1 cellular context compared by ENCODE assay signal in the genomic region with DNA sequence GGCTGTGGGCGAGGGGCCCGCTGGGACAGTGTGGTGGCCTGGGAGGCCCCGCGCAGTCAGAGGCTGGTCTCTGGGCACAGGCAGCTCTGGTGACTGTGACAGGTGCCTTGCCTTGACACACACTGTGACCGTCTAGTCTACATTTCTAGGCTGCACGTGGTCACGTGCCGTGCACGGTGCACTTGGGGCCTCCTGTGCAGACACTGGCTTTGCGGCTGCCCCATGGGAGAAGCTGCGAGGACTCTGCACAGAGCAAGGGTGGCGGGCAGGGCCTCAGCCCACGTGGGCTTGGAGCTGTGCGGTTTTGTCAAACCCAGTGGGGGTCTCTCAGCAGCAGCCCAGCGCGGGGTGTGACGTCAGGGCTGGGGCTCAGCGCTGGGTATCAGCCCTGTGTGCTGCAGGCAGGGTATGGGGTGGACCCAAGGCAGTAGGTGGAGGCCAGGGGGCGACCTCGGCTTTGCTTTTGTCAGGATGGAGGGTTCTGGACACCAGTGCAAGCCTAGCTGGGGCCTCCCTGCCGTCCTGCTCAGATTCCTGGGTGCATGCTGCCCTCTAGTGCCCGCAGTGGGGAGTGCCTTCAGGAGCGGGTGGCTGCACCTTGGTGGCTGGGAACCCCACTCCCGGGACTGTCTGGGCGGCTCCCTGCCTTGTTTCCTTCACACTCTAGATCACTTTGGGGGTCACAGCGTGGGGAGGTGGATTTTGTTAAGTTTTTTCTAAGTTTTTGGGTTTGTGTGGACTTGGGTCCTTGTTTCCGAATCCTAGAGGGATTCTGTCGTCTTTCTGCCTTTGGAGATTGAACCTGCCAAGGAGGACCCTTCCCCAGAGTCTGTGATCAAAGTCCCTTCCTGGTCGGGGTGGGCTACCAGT.
TF ChIP-seq lines count a peak whose summit lies in the region.

No MANE protein-coding gene starts in this region.

TF ChIP-seq in HepG2, 621 proteins besides CTCF, POLR2A, EP300 and RAD21 (continued from another document and continues in another):
- TF ChIP-seq ZNF496 (CRISPR knock-in tag; IDR thresholded peaks at IDR 0.05; ENCODE audit: insufficient replicate concordance): no peak
- no peak for TF ChIP-seq TERF1 (CRISPR knock-in tag; IDR thresholded peaks at IDR 0.05)
- TF ChIP-seq, protein P1, sequence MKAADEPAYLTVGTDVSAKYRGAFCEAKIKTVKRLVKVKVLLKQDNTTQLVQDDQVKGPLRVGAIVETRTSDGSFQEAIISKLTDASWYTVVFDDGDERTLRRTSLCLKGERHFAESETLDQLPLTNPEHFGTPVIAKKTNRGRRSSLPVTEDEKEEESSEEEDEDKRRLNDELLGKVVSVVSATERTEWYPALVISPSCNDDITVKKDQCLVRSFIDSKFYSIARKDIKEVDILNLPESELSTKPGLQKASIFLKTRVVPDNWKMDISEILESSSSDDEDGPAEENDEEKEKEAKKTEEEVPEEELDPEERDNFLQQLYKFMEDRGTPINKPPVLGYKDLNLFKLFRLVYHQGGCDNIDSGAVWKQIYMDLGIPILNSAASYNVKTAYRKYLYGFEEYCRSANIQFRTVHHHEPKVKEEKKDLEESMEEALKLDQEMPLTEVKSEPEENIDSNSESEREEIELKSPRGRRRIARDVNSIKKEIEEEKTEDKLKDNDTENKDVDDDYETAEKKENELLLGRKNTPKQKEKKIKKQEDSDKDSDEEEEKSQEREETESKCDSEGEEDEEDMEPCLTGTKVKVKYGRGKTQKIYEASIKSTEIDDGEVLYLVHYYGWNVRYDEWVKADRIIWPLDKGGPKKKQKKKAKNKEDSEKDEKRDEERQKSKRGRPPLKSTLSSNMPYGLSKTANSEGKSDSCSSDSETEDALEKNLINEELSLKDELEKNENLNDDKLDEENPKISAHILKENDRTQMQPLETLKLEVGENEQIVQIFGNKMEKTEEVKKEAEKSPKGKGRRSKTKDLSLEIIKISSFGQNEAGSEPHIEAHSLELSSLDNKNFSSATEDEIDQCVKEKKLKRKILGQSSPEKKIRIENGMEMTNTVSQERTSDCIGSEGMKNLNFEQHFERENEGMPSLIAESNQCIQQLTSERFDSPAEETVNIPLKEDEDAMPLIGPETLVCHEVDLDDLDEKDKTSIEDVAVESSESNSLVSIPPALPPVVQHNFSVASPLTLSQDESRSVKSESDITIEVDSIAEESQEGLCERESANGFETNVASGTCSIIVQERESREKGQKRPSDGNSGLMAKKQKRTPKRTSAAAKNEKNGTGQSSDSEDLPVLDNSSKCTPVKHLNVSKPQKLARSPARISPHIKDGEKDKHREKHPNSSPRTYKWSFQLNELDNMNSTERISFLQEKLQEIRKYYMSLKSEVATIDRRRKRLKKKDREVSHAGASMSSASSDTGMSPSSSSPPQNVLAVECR (CRISPR knock-in tag; IDR thresholded peaks at IDR 0.05; ENCODE audit: borderline replicate concordance): peak; percentile 51
- TF ChIP-seq CREB1 (IDR thresholded peaks at IDR 0.05): peak; percentile 78
- no peak for TF ChIP-seq CREB1 (CRISPR knock-in tag; IDR thresholded peaks at IDR 0.05)
- TF ChIP-seq ZNF619 (CRISPR knock-in tag; IDR thresholded peaks at IDR 0.05): peak; percentile 79
- TF ChIP-seq, protein P2, sequence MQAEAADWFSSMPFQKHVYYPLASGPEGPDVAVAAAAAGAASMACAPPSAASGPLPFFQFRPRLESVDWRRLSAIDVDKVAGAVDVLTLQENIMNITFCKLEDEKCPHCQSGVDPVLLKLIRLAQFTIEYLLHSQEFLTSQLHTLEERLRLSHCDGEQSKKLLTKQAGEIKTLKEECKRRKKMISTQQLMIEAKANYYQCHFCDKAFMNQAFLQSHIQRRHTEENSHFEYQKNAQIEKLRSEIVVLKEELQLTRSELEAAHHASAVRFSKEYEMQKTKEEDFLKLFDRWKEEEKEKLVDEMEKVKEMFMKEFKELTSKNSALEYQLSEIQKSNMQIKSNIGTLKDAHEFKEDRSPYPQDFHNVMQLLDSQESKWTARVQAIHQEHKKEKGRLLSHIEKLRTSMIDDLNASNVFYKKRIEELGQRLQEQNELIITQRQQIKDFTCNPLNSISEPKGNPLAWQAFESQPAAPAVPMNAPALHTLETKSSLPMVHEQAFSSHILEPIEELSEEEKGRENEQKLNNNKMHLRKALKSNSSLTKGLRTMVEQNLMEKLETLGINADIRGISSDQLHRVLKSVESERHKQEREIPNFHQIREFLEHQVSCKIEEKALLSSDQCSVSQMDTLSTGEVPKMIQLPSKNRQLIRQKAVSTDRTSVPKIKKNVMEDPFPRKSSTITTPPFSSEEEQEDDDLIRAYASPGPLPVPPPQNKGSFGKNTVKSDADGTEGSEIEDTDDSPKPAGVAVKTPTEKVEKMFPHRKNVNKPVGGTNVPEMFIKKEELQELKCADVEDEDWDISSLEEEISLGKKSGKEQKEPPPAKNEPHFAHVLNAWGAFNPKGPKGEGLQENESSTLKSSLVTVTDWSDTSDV (CRISPR knock-in tag; IDR thresholded peaks at IDR 0.05): no peak
- no peak for TF ChIP-seq ISL2 (CRISPR knock-in tag; IDR thresholded peaks at IDR 0.05)
- TF ChIP-seq TRAFD1 (CRISPR knock-in tag; IDR thresholded peaks at IDR 0.05; ENCODE audit: borderline replicate concordance): peak; percentile 76; the same call in 1 of the 2 replicates
- no peak for TF ChIP-seq SATB2 (CRISPR knock-in tag; IDR thresholded peaks at IDR 0.05)
- peak; percentile 32; the same call in 1 of the 2 replicates for TF ChIP-seq ZBTB4 (CRISPR knock-in tag; IDR thresholded peaks at IDR 0.05; ENCODE audit: borderline replicate concordance)
- TF ChIP-seq ATF7 (IDR thresholded peaks at IDR 0.05): no peak
- no peak for TF ChIP-seq ATF7 (CRISPR knock-in tag; IDR thresholded peaks at IDR 0.05)
- TF ChIP-seq SIX4 (CRISPR knock-in tag; IDR thresholded peaks at IDR 0.05): no peak
- no peak for TF ChIP-seq ZNF660 (CRISPR knock-in tag; IDR thresholded peaks at IDR 0.05; ENCODE audit: borderline replicate concordance, low read depth)
- no peak for TF ChIP-seq ZNF550 (CRISPR knock-in tag; IDR thresholded peaks at IDR 0.05; ENCODE audit: borderline replicate concordance)
- TF ChIP-seq, protein P3, sequence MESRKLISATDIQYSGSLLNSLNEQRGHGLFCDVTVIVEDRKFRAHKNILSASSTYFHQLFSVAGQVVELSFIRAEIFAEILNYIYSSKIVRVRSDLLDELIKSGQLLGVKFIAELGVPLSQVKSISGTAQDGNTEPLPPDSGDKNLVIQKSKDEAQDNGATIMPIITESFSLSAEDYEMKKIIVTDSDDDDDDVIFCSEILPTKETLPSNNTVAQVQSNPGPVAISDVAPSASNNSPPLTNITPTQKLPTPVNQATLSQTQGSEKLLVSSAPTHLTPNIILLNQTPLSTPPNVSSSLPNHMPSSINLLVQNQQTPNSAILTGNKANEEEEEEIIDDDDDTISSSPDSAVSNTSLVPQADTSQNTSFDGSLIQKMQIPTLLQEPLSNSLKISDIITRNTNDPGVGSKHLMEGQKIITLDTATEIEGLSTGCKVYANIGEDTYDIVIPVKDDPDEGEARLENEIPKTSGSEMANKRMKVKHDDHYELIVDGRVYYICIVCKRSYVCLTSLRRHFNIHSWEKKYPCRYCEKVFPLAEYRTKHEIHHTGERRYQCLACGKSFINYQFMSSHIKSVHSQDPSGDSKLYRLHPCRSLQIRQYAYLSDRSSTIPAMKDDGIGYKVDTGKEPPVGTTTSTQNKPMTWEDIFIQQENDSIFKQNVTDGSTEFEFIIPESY (CRISPR knock-in tag; IDR thresholded peaks at IDR 0.05): peak; percentile 65
- 0 out of 2 replicates have a peak, but pooled peaks have one; percentile 30 for TF ChIP-seq TIGD3 (CRISPR knock-in tag; IDR thresholded peaks at IDR 0.05; ENCODE audit: borderline replicate concordance)
- 0 out of 2 replicates have a peak, but pooled peaks have one; percentile 21 for TF ChIP-seq ESRRA (CRISPR knock-in tag; IDR thresholded peaks at IDR 0.05; ENCODE audit: low read depth)
- TF ChIP-seq ZNF225 (CRISPR knock-in tag; IDR thresholded peaks at IDR 0.05): peak; percentile 74
- peak; percentile 25; the same call in 1 of the 2 replicates for TF ChIP-seq ZNF350 (CRISPR knock-in tag; IDR thresholded peaks at IDR 0.05; ENCODE audit: borderline replicate concordance, low read depth)
- TF ChIP-seq, protein P4, sequence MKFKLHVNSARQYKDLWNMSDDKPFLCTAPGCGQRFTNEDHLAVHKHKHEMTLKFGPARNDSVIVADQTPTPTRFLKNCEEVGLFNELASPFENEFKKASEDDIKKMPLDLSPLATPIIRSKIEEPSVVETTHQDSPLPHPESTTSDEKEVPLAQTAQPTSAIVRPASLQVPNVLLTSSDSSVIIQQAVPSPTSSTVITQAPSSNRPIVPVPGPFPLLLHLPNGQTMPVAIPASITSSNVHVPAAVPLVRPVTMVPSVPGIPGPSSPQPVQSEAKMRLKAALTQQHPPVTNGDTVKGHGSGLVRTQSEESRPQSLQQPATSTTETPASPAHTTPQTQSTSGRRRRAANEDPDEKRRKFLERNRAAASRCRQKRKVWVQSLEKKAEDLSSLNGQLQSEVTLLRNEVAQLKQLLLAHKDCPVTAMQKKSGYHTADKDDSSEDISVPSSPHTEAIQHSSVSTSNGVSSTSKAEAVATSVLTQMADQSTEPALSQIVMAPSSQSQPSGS (CRISPR knock-in tag; IDR thresholded peaks at IDR 0.05): no peak
- TF ChIP-seq ZNF580 (CRISPR knock-in tag; IDR thresholded peaks at IDR 0.05; ENCODE audit: borderline replicate concordance, low read depth): 0 out of 2 replicates have a peak, but pooled peaks have one; percentile 36
- TF ChIP-seq ZNF747 (CRISPR knock-in tag; IDR thresholded peaks at IDR 0.05; ENCODE audit: borderline replicate concordance): 0 out of 2 replicates have a peak, but pooled peaks have one; percentile 15
- no peak for TF ChIP-seq NFE2 (CRISPR knock-in tag; IDR thresholded peaks at IDR 0.05)
- TF ChIP-seq ZNF224 (CRISPR knock-in tag; IDR thresholded peaks at IDR 0.05): no peak
- TF ChIP-seq ARID3A (IDR thresholded peaks at IDR 0.05; ENCODE audit: low read depth, low read length): no peak
- no peak for TF ChIP-seq ZSCAN21 (CRISPR knock-in tag; IDR thresholded peaks at IDR 0.05; ENCODE audit: borderline replicate concordance)
- no peak for TF ChIP-seq ZNF234 (CRISPR knock-in tag; conservative IDR thresholded peaks at IDR 0.05)
- no peak for TF ChIP-seq KAT7 (CRISPR knock-in tag; IDR thresholded peaks at IDR 0.05; ENCODE audit: borderline replicate concordance)
- TF ChIP-seq EHMT2 (IDR thresholded peaks at IDR 0.05; ENCODE audit: borderline replicate concordance, low read depth, low read length): no peak
